5 cellular contexts compared by ENCODE assay signal in the genomic region with DNA sequence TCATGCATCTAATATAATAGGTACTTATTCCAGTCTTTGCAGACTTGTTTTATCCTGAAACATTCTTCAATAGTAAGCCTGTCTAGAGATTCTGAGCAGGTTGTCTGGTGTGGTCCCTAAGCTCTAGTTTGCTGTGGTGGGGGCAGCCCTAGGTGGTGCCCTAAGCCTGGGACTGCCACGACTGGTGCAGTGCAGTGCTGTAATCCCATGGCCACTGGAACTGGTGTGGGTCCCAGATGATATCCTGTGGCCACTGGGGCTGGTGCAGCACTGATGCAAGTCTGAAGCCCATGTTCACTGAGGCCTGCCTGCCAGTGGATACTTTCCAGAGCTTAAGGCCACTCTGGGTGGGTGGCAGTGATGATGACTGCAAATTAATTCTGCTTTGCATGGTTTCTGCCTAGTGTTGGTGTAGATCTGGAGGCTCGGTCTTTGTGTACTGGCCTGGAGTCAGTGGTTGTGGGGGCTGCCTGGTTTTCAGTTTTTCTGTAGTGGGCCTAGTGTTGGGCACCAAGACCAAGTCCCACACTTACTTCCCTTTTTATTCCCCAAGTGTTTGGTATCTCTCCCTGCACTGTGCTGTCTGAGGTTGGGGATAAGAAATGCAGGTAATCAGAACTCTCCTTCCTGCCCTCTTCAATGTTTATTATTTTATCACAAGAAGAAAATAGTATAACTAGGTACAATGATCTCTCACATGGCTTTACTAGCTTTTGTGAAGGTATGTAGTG. TPM values are rescaled to one million over a fixed set of nuclear protein-coding genes. Genes with fewer than 3 reads are reported as not detected.
"Had no signal": no experiment of that assay in that cellular context is flagged by ENCODE, and none has a peak within 500 bp of the region (broad histone marks: within the 10 kb centered on the region; RNA-seq: fewer than 3 reads in every experiment).

No MANE protein-coding gene starts in this region.

RNA-seq across cellular contexts. Expression of a gene that starts 7.4 kb away (rescaled TPM):
- total RNA-seq: GM23338, H1, H9, HT-29, IMR-90 had no signal

RNA-seq across cellular contexts. Expression of a gene that starts 12.1 kb away (rescaled TPM):
- total RNA-seq: GM23338, H1, H9, HT-29, IMR-90 had no signal

RNA-seq across cellular contexts. Expression of a gene that starts 27.3 kb away (rescaled TPM):
- total RNA-seq: GM23338, H1, H9, HT-29, IMR-90 had no signal

RNA-seq across cellular contexts. Expression of a gene that starts 55.0 kb away (rescaled TPM):
- total RNA-seq: GM23338, H1, H9, HT-29, IMR-90 had no signal
